8 cellular contexts compared by ENCODE assay signal in the genomic region with DNA sequence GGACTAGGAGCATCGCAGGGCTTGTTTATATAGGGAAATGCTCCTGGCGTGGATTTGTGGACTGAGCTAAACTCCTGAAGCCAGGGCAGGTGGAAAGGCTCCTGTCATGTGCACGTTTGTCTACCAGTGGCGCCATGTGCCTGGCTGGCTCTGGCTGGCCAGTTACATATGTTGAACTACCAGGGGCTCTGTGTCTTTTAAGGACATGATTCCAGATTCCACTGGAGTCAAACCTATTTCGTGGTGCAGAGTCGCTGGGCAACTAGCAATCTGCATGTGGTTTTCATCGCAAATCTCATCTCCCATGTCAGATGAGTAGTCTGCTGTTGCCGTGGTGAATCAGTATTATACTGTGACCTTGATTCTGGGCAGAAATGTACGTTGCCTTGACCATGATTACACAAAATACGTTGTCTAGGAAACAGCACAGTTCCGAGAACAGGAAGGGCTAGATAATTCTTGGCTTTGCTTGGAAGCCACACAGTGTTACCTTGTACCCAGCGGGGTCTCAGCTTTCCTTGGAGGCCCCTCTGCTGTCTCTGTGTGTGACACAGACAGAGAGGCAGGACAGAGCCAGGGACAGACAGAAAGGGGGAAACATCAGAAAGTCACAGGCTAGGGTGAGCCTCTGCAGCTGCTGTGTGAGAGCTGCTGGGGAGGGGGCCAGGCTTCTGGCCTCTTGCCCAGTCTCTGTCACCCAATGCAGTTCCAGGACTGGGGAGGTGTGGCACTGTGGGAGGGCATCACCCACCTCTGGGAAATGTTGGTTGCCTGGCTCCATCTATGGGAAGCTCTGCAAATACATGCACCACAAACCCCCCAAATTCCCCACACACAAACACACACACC. TPM values are rescaled to one million over a fixed set of nuclear protein-coding genes. Genes with fewer than 3 reads are reported as not detected.
DNase-seq lines count a peak whose midpoint lies in the region; ATAC-seq, FAIRE-seq and TF ChIP-seq lines count a peak whose summit lies in the region.

No MANE protein-coding gene starts in this region.

- no peaks in the 10 kb centered on the region for H3K9me3 ChIP-seq in ascending aorta
- no peaks in the 10 kb centered on the region for H3K9me3 ChIP-seq in CD8-positive, alpha-beta T cell (ENCODE audit: low read length)

- POLR2A ChIA-PET in naive thymus-derived CD8-positive, alpha-beta T cell (lab: Charles Lee), result no interaction called here
- POLR2A ChIA-PET in CD8-positive, alpha-beta T cell (lab: Charles Lee), result no interaction called here

- H3K27me3 Mint-ChIP-seq in naive thymus-derived CD8-positive, alpha-beta T cell, result no peaks in the 10 kb centered on the region
- H3K27me3 Mint-ChIP-seq in CD8-positive, alpha-beta T cell (ENCODE audit: low read depth), result no peaks in the 10 kb centered on the region

- peak overlapping the region in 1 of 10 donors; percentile 23 for H3K27ac Mint-ChIP-seq in naive thymus-derived CD8-positive, alpha-beta T cell
- no peak overlapping the region for H3K27ac Mint-ChIP-seq in CD8-positive, alpha-beta T cell

- no peaks in the 10 kb centered on the region for H3K4me1 ChIP-seq in ascending aorta
- H3K4me1 ChIP-seq in CD8-positive, alpha-beta T cell (ENCODE audit: insufficient read depth, low read length), result no peaks in the 10 kb centered on the region

- H3K4me3 Mint-ChIP-seq in naive thymus-derived CD8-positive, alpha-beta T cell, result no peak overlapping the region
- no peak overlapping the region for H3K4me3 Mint-ChIP-seq in CD8-positive, alpha-beta T cell

- H3K4me1 Mint-ChIP-seq in naive thymus-derived CD8-positive, alpha-beta T cell, result peaks cover 0 to 1% (median 0%) of the 10 kb centered on the region in 4 donors
- no peaks in the 10 kb centered on the region for H3K4me1 Mint-ChIP-seq in CD8-positive, alpha-beta T cell (ENCODE audit: low read depth)

- DNase-seq in D721Med (ENCODE audit: insufficient read length, low spot score) (no peak), HS-5 (ENCODE audit: low read depth) (peak; percentile 60), RKO (ENCODE audit: low spot score) (peak; percentile 49), dermis blood vessel endothelial cell (peak; percentile 62), ascending aorta (ENCODE audit: low spot score in 2 of 2) (no peak)
- peak in 4 of 10 donors; percentile 2 to 35 (median 19) for DNase-seq in naive thymus-derived CD8-positive, alpha-beta T cell
- no peak for DNase-seq in CD8-positive, alpha-beta T cell

- no peak overlapping the region for H3K4me3 ChIP-seq in ascending aorta
- no peak overlapping the region for H3K4me3 ChIP-seq in CD8-positive, alpha-beta T cell (ENCODE audit: low read depth, low read length)

- H3K36me3 ChIP-seq in ascending aorta, result no peaks in the 10 kb centered on the region
- no peaks in the 10 kb centered on the region for H3K36me3 ChIP-seq in CD8-positive, alpha-beta T cell (ENCODE audit: insufficient read depth, low read length)

- TF ChIP-seq CTCF in D721Med (IDR thresholded peaks at IDR 0.05; ENCODE audit: insufficient read depth, missing control alignments) (peak; percentile 37), ascending aorta (IDR thresholded peaks at IDR 0.05) (no peak)
- TF ChIP-seq CTCF in CD8-positive, alpha-beta T cell (IDR thresholded peaks at IDR 0.05), result no peak

- intact Hi-C loops in ascending aorta (cut with DNase I), result no loop called here
- intact Hi-C loops in CD8-positive, alpha-beta T cell (cut with DNase I, micrococcal nuclease), result no loop called here

- no peaks in the 10 kb centered on the region for H3K9me3 Mint-ChIP-seq in naive thymus-derived CD8-positive, alpha-beta T cell
- no peaks in the 10 kb centered on the region for H3K9me3 Mint-ChIP-seq in CD8-positive, alpha-beta T cell

- H3K27me3 ChIP-seq in ascending aorta, result no peaks in the 10 kb centered on the region
- no peaks in the 10 kb centered on the region for H3K27me3 ChIP-seq in CD8-positive, alpha-beta T cell (ENCODE audit: insufficient read depth, low read length)

- peak; percentile 42 to 59 for ATAC-seq in naive thymus-derived CD8-positive, alpha-beta T cell
- ATAC-seq in CD8-positive, alpha-beta T cell, result no peak
- ATAC-seq in HG03520 (IDR thresholded peaks at IDR 0.05; ENCODE audit: unreplicated experiment), result no peak

- no peak overlapping the region for H3K27ac ChIP-seq in ascending aorta
- H3K27ac ChIP-seq in CD8-positive, alpha-beta T cell (ENCODE audit: low read depth, low read length), result no peak overlapping the region

- CTCF ChIA-PET in CD8-positive, alpha-beta T cell (lab: Charles Lee), result interaction anchor here (0.7 to 1.6 kb wide), 2 partner anchors 174 to 349 kb away, joined by 3 to 4 read pairs; no protein-coding TSS in a partner anchor

- FAIRE-seq in D721Med (lab: Jason Lieb, UNC), result no peak

- H3K36me3 Mint-ChIP-seq in naive thymus-derived CD8-positive, alpha-beta T cell, result no peaks in the 10 kb centered on the region
- H3K36me3 Mint-ChIP-seq in CD8-positive, alpha-beta T cell, result no peaks in the 10 kb centered on the region

RNA-seq across cellular contexts. Expression of a gene that starts 19.2 kb away (rescaled TPM):
- total RNA-seq in dermis blood vessel endothelial cell (not detected in 2 replicates), ascending aorta (not detected)
- total RNA-seq in naive thymus-derived CD8-positive, alpha-beta T cell, result not detected
- polyA plus RNA-seq in naive thymus-derived CD8-positive, alpha-beta T cell, result not detected
- total RNA-seq in CD8-positive, alpha-beta T cell, result not detected

RNA-seq across cellular contexts. Expression of a gene that starts 29.4 kb away (rescaled TPM):
- total RNA-seq in dermis blood vessel endothelial cell, result 0.51 and 0.70 TPM in 2 replicates
- under 1 TPM; 0.47 to 0.49 TPM for total RNA-seq in naive thymus-derived CD8-positive, alpha-beta T cell
- under 1 TPM; 0.06 to 0.24 (median 0.19) TPM for polyA plus RNA-seq in naive thymus-derived CD8-positive, alpha-beta T cell
- 0.96 TPM for total RNA-seq in ascending aorta
- total RNA-seq in CD8-positive, alpha-beta T cell, result under 1 TPM; 0.19 to 0.24 TPM

RNA-seq across cellular contexts. Expression of a gene that starts 48.0 kb away (rescaled TPM):
- total RNA-seq in dermis blood vessel endothelial cell (5.3 and 7.3 TPM in 2 replicates), ascending aorta (2.2 TPM)
- 10 to 100 TPM; 14.8 to 17.1 TPM for total RNA-seq in naive thymus-derived CD8-positive, alpha-beta T cell
- 1 to 10 TPM; 4.8 to 7.5 (median 5.0) TPM for polyA plus RNA-seq in naive thymus-derived CD8-positive, alpha-beta T cell
- 10 to 100 TPM; 11.3 to 11.6 TPM for total RNA-seq in CD8-positive, alpha-beta T cell

Comparison
In these comparisons a context has a peak if more than half of its experiments do, and no peak if none do; other contexts are left out.
1. DNase-seq: peak in HS-5 (single experiment), RKO (single experiment) and dermis blood vessel endothelial cell (single experiment); none in D721Med (single experiment), ascending aorta (0 of 2) and CD8-positive, alpha-beta T cell (0 of 7).
2. ATAC-seq: peak in naive thymus-derived CD8-positive, alpha-beta T cell (2 of 2); none in CD8-positive, alpha-beta T cell (single experiment) and HG03520 (single experiment).